Comparison of ENCODE assay signal across 8 cellular contexts in the genomic region with DNA sequence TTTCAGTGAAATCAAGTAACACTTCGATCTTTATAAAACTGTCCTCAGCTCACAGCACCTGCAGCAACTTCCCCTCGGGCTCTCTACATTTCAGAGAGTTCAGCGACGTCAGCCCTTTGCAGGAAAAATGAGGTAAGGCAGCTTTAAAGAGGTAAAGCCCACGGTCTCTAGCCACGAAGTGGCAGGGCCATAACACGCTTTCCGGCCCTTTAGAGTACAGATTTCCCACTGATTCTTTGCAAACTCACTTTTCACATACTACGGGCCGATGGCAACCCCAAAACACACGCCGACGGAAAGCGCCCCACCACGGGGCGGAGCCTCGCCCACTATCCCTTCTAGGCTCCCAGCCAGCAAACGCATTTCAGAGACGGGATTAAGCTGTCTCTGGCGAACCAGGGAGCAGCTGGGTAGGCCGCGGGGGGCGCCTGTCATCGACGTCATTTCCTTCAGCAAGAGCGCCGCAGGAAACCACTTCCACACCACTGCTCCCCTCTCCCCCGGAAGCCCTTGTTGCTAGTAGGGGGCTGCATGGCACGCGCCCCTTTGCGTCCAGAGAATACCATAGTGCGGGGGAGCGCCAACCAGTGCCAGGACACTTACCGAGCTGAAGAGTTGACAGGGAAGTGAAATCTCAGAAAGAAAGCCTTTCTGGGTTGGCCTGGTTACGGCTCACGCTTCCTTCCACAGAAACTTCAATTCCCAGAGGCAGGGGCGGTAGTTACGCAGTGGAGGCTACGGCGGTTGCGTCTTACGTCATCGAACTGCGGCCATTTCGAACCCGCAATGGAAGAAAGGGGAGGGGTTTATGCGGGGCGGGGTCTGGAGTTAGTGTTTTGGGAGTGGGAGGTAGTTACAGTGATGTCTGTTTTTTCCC. TPM values are rescaled to one million over a fixed set of nuclear protein-coding genes. Genes with fewer than 3 reads are reported as not detected.
A peak's percentile ranks its signal among the peaks of the same experiment; 100 is the strongest.
DNase-seq lines count a peak whose midpoint lies in the region; ATAC-seq, FAIRE-seq and TF ChIP-seq lines count a peak whose summit lies in the region.

A gene with protein sequence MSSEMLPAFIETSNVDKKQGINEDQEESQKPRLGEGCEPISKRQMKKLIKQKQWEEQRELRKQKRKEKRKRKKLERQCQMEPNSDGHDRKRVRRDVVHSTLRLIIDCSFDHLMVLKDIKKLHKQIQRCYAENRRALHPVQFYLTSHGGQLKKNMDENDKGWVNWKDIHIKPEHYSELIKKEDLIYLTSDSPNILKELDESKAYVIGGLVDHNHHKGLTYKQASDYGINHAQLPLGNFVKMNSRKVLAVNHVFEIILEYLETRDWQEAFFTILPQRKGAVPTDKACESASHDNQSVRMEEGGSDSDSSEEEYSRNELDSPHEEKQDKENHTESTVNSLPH (minus strand): TSS at position 730 of the 877 bp plus-strand sequence. CDS start 4,701 bp downstream, outside the sequence.

- peak within 1 kb of the TSS; percentile 99 for H2AFZ ChIP-seq in astrocyte (ENCODE audit: low read depth, low read length)

- H3K36me3 ChIP-seq in astrocyte (ENCODE audit: insufficient read depth, low read length) (no peaks in the 10 kb centered on the region), vagina (no peaks in the 10 kb centered on the region)

- peak; percentile 69 for FAIRE-seq in astrocyte (lab: Jason Lieb, UNC)

- no peaks in the 10 kb centered on the region for H3K4me1 ChIP-seq in astrocyte (ENCODE audit: insufficient read depth, low read length)
- H3K4me1 ChIP-seq in right cardiac atrium (ENCODE audit: control insufficient read depth, insufficient read depth, low read length): no peaks in the 10 kb centered on the region
- H3K4me1 ChIP-seq in vagina: peaks cover 11% of the 10 kb centered on the region

- peak within 1 kb of the TSS; percentile 100 for H3K27ac Mint-ChIP-seq in T-helper 2 cell treated with Interferon-gamma antibody and Interleukin-4, amounts not matched to agents 5 μg/mL and 100 μg/mL, for 36 hours
- peak within 1 kb of the TSS; percentile 98 for H3K27ac Mint-ChIP-seq in astrocyte (ENCODE audit: unreplicated experiment)

- peak within 1 kb of the TSS; percentile 97 for H3K4me3 Mint-ChIP-seq in T-helper 2 cell treated with Interferon-gamma antibody and Interleukin-4, amounts not matched to agents 5 μg/mL and 100 μg/mL, for 36 hours
- peak within 1 kb of the TSS; percentile 94 for H3K4me3 Mint-ChIP-seq in astrocyte (ENCODE audit: unreplicated experiment)

- H3K79me2 ChIP-seq in astrocyte (ENCODE audit: insufficient read depth, low read length): no peaks in the 10 kb centered on the region

- ATAC-seq in GM18498 (IDR thresholded peaks at IDR 0.05; ENCODE audit: unreplicated experiment) (peak; percentile 96), HG02938 (IDR thresholded peaks at IDR 0.05; ENCODE audit: unreplicated experiment) (peak; percentile 91), right cardiac atrium (peak; percentile 99)

- DNase-seq in NCI-H187 (lab: John Stamatoyannopoulos, UW): peak; percentile 85 to 89
- DNase-seq in T-helper 2 cell treated with Interferon-gamma antibody and Interleukin-4, amounts not matched to agents 5 μg/mL and 100 μg/mL, for 36 hours (ENCODE audit: low spot score): peak; percentile 97
- DNase-seq in astrocyte (ENCODE audit: low read depth): peak; percentile 98
- peak; percentile 99 to 100 (median 99) for DNase-seq in right cardiac atrium
- DNase-seq in pulmonary artery endothelial cell (ENCODE audit: low read depth, low spot score): peak; percentile 93
- DNase-seq in vagina (ENCODE audit: extremely low spot score in 2 of 2): peak in 1 of 2 donors; percentile 97

- peak within 1 kb of the TSS; percentile 91 for H3K4me3 ChIP-seq in astrocyte (ENCODE audit: insufficient read depth, low read depth, low read length)
- H3K4me3 ChIP-seq in right cardiac atrium (ENCODE audit: low read length): peak within 1 kb of the TSS; percentile 90
- H3K4me3 ChIP-seq in vagina: peak within 1 kb of the TSS; percentile 66 to 75

- H3K36me3 Mint-ChIP-seq in T-helper 2 cell treated with Interferon-gamma antibody and Interleukin-4, amounts not matched to agents 5 μg/mL and 100 μg/mL, for 36 hours (ENCODE audit: low read depth): peaks cover 2% of the 10 kb centered on the region
- no peaks in the 10 kb centered on the region for H3K36me3 Mint-ChIP-seq in astrocyte (ENCODE audit: low read depth, unreplicated experiment)

- H3K9me3 Mint-ChIP-seq in T-helper 2 cell treated with Interferon-gamma antibody and Interleukin-4, amounts not matched to agents 5 μg/mL and 100 μg/mL, for 36 hours: no peaks in the 10 kb centered on the region
- H3K9me3 Mint-ChIP-seq in astrocyte (ENCODE audit: unreplicated experiment): no peaks in the 10 kb centered on the region

- H3K27me3 Mint-ChIP-seq in T-helper 2 cell treated with Interferon-gamma antibody and Interleukin-4, amounts not matched to agents 5 μg/mL and 100 μg/mL, for 36 hours (ENCODE audit: low read depth): peaks cover 10% of the 10 kb centered on the region
- no peaks in the 10 kb centered on the region for H3K27me3 Mint-ChIP-seq in astrocyte (ENCODE audit: low read depth, unreplicated experiment)

- peaks cover 12% of the 10 kb centered on the region for H3K4me1 Mint-ChIP-seq in T-helper 2 cell treated with Interferon-gamma antibody and Interleukin-4, amounts not matched to agents 5 μg/mL and 100 μg/mL, for 36 hours (ENCODE audit: low read depth)
- peaks cover 1% of the 10 kb centered on the region for H3K4me1 Mint-ChIP-seq in astrocyte (ENCODE audit: low read depth, unreplicated experiment)

- H3K9ac ChIP-seq in astrocyte (ENCODE audit: low read length): peak within 1 kb of the TSS; percentile 89

- under 1% methylated on average over 48 of the region's 48 CpGs for WGBS in right cardiac atrium

- H4K20me1 ChIP-seq in astrocyte (ENCODE audit: insufficient read depth, low read length): no peaks in the 10 kb centered on the region

- TF ChIP-seq POLR2A in vagina (IDR thresholded peaks at IDR 0.05): peak in 1 of 2 donors; percentile 40

- intact Hi-C loops in right cardiac atrium (cut with DNase I): loop anchor here (5.0 to 10.0 kb wide), 5 partner anchors 244 to 384 kb away; partner anchors contain the start of genes DNAJB14 (in 3 of the 4) and LAMTOR3 (in 1 of the 4)
- intact Hi-C loops in vagina (cut with DNase I): loop anchor here (2.0 kb wide), 2 partner anchors 329 to 385 kb away; no protein-coding TSS in a partner anchor

- no peaks in the 10 kb centered on the region for H3K27me3 ChIP-seq in astrocyte (ENCODE audit: insufficient read depth, low read length)
- no peaks in the 10 kb centered on the region for H3K27me3 ChIP-seq in right cardiac atrium (ENCODE audit: control insufficient read depth, insufficient read depth)
- no peaks in the 10 kb centered on the region for H3K27me3 ChIP-seq in vagina

- TF ChIP-seq CTCF in astrocyte (IDR thresholded peaks at IDR 0.05; ENCODE audit: insufficient read depth, low read depth, low read length): no peak
- peak in 1 of 3 experiments; percentile 9 for TF ChIP-seq CTCF in vagina (IDR thresholded peaks at IDR 0.05)

- peak within 1 kb of the TSS; percentile 86 for H3K4me2 ChIP-seq in astrocyte (ENCODE audit: low read length)

- no peaks in the 10 kb centered on the region for H3K9me3 ChIP-seq in astrocyte (ENCODE audit: insufficient read depth, low read depth, low read length)
- no peaks in the 10 kb centered on the region for H3K9me3 ChIP-seq in right cardiac atrium (ENCODE audit: control insufficient read depth, low read length)
- H3K9me3 ChIP-seq in vagina: no peaks in the 10 kb centered on the region

- peak within 1 kb of the TSS; percentile 97 for H3K27ac ChIP-seq in astrocyte (ENCODE audit: low read depth, low read length)
- peak within 1 kb of the TSS; percentile 100 for H3K27ac ChIP-seq in right cardiac atrium (ENCODE audit: low read length)
- peak within 1 kb of the TSS; percentile 93 for H3K27ac ChIP-seq in vagina

RNA-seq across cellular contexts. Expression of the gene that starts here (rescaled TPM):
- total RNA-seq in astrocyte (9.6 and 11.8 TPM in 2 replicates), right cardiac atrium (1 to 10 TPM; 2.4 to 5.0 (median 3.9) TPM), pulmonary artery endothelial cell (7.2 and 10.9 TPM in 2 replicates), vagina (1.2 TPM)
- 3.1 TPM for polyA plus RNA-seq in right cardiac atrium
